In the genomic region with DNA sequence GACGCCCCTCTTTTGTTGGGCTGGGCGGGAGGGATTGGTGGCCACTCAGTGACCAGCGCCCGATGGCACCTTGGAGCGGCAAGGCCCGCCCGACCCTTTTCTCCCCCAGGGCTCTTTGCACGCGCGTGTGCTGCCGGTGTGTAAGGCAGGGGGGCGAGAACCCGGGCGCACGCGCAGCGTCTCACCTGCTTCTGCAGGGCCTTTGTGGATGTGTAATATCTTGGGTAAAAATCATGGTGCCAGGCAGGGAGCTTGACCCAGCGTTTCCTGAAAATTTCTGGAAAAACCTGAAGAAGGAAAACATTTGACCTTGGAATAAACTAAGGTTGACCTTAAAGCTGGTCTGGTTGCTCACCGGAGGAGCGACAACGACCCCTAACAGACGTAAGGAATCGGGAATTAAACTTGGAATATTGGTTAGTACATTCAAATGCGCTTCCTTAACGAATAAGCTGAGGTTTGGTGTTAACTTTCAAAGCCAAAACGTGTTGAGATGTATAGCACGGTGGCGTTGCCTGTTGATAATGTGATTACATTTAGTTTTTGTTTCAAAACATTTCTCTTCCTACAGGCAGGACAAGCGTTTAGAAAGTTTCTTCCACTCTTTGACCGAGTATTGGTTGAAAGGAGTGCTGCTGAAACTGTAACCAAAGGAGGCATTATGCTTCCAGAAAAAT, we compare ENCODE assay signal across 1 cellular context.
TF ChIP-seq lines count a peak whose summit lies in the region.

No MANE protein-coding gene starts in this region.

TF ChIP-seq in HepG2, 621 proteins besides CTCF, POLR2A, EP300 and RAD21 (continued from another document and continues in another):
- no peak for TF ChIP-seq ZBTB44 (CRISPR knock-in tag; IDR thresholded peaks at IDR 0.05)
- TF ChIP-seq GPBP1L1 (CRISPR knock-in tag; IDR thresholded peaks at IDR 0.05) = no peak
- TF ChIP-seq SP5 (CRISPR knock-in tag; IDR thresholded peaks at IDR 0.05; ENCODE audit: borderline replicate concordance, low read depth) = no peak
- peak; percentile 23 for TF ChIP-seq ZNF800 (CRISPR knock-in tag; IDR thresholded peaks at IDR 0.05)
- TF ChIP-seq MLX (CRISPR knock-in tag; IDR thresholded peaks at IDR 0.05) = no peak
- TF ChIP-seq TOPORS (CRISPR knock-in tag; IDR thresholded peaks at IDR 0.05) = no peak
- no peak for TF ChIP-seq TGIF2 (CRISPR knock-in tag; IDR thresholded peaks at IDR 0.05)
- TF ChIP-seq, protein P1, sequence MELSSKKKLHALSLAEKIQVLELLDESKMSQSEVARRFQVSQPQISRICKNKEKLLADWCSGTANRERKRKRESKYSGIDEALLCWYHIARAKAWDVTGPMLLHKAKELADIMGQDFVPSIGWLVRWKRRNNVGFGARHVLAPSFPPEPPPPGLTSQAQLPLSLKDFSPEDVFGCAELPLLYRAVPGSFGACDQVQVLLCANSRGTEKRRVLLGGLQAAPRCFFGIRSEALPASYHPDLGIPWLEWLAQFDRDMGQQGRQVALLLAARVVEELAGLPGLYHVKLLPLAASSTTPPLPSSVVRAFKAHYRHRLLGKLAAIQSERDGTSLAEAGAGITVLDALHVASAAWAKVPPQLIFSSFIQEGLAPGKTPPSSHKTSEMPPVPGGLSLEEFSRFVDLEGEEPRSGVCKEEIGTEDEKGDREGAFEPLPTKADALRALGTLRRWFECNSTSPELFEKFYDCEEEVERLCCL (CRISPR knock-in tag; IDR thresholded peaks at IDR 0.05; ENCODE audit: borderline replicate concordance) = peak; percentile 15; the same call in 1 of the 2 replicates
- no peak for TF ChIP-seq RXRA (CRISPR knock-in tag; IDR thresholded peaks at IDR 0.05)
- TF ChIP-seq, protein P2, sequence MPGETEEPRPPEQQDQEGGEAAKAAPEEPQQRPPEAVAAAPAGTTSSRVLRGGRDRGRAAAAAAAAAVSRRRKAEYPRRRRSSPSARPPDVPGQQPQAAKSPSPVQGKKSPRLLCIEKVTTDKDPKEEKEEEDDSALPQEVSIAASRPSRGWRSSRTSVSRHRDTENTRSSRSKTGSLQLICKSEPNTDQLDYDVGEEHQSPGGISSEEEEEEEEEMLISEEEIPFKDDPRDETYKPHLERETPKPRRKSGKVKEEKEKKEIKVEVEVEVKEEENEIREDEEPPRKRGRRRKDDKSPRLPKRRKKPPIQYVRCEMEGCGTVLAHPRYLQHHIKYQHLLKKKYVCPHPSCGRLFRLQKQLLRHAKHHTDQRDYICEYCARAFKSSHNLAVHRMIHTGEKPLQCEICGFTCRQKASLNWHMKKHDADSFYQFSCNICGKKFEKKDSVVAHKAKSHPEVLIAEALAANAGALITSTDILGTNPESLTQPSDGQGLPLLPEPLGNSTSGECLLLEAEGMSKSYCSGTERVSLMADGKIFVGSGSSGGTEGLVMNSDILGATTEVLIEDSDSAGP (CRISPR knock-in tag; IDR thresholded peaks at IDR 0.05; ENCODE audit: borderline replicate concordance) = no peak
- 0 out of 4 replicates have a peak, but pooled peaks of 1 of the 2 experiments have one; percentile 55 for TF ChIP-seq KLF16 (CRISPR knock-in tag; IDR thresholded peaks at IDR 0.05)
- TF ChIP-seq HNRNPUL1 (IDR thresholded peaks at IDR 0.05; ENCODE audit: low read depth, low read length) = peak; percentile 1; the same call in 1 of the 2 replicates
- TF ChIP-seq TCF12 (IDR thresholded peaks at IDR 0.05) = no peak
- TF ChIP-seq TCF12 (CRISPR knock-in tag; IDR thresholded peaks at IDR 0.05) = no peak
- 0 out of 2 replicates have a peak, but pooled peaks have one; percentile 0 for TF ChIP-seq RXRB (CRISPR knock-in tag; IDR thresholded peaks at IDR 0.05; ENCODE audit: borderline replicate concordance)
- TF ChIP-seq MATR3 (CRISPR knock-in tag; IDR thresholded peaks at IDR 0.05) = no peak
- TF ChIP-seq CCAR2 (optimal IDR thresholded peaks at IDR 0.05; ENCODE audit: low read depth, low read length) = no peak
- no peak for TF ChIP-seq ZNF629 (CRISPR knock-in tag; conservative IDR thresholded peaks at IDR 0.05)
- TF ChIP-seq TFDP2 (CRISPR knock-in tag; IDR thresholded peaks at IDR 0.05) = no peak
- 0 out of 2 replicates have a peak, but pooled peaks have one; percentile 17 for TF ChIP-seq PAF1 (CRISPR knock-in tag; IDR thresholded peaks at IDR 0.05)
- no peak for TF ChIP-seq ZNF841 (CRISPR knock-in tag; IDR thresholded peaks at IDR 0.05; ENCODE audit: borderline replicate concordance)
- no peak for TF ChIP-seq MEIS2 (CRISPR knock-in tag; IDR thresholded peaks at IDR 0.05)
- no peak for TF ChIP-seq ONECUT2 (CRISPR knock-in tag; IDR thresholded peaks at IDR 0.05)
- TF ChIP-seq THRA (CRISPR knock-in tag; IDR thresholded peaks at IDR 0.05; ENCODE audit: borderline replicate concordance) = 0 out of 2 replicates have a peak, but pooled peaks have one; percentile 13
- TF ChIP-seq ZNF510 (CRISPR knock-in tag; IDR thresholded peaks at IDR 0.05; ENCODE audit: low read depth) = no peak
- TF ChIP-seq JDP2 (CRISPR knock-in tag; IDR thresholded peaks at IDR 0.05; ENCODE audit: borderline replicate concordance) = no peak
- TF ChIP-seq ZNF768 (CRISPR knock-in tag; IDR thresholded peaks at IDR 0.05) = peak; percentile 62; the same call in 1 of the 2 replicates
- TF ChIP-seq, protein P3, sequence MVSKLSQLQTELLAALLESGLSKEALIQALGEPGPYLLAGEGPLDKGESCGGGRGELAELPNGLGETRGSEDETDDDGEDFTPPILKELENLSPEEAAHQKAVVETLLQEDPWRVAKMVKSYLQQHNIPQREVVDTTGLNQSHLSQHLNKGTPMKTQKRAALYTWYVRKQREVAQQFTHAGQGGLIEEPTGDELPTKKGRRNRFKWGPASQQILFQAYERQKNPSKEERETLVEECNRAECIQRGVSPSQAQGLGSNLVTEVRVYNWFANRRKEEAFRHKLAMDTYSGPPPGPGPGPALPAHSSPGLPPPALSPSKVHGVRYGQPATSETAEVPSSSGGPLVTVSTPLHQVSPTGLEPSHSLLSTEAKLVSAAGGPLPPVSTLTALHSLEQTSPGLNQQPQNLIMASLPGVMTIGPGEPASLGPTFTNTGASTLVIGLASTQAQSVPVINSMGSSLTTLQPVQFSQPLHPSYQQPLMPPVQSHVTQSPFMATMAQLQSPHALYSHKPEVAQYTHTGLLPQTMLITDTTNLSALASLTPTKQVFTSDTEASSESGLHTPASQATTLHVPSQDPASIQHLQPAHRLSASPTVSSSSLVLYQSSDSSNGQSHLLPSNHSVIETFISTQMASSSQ (IDR thresholded peaks at IDR 0.05; ENCODE audit: low read depth) = no peak
- TF ChIP-seq, protein P3 (CRISPR knock-in tag; IDR thresholded peaks at IDR 0.05; ENCODE audit: borderline replicate concordance) = no peak
- 0 out of 2 replicates have a peak, but pooled peaks have one; percentile 55 for TF ChIP-seq ZNF513 (CRISPR knock-in tag; conservative IDR thresholded peaks at IDR 0.05)
- TF ChIP-seq ZNF33B (CRISPR knock-in tag; IDR thresholded peaks at IDR 0.05) = peak; percentile 25; the same call in 1 of the 2 replicates
